In the genomic region with DNA sequence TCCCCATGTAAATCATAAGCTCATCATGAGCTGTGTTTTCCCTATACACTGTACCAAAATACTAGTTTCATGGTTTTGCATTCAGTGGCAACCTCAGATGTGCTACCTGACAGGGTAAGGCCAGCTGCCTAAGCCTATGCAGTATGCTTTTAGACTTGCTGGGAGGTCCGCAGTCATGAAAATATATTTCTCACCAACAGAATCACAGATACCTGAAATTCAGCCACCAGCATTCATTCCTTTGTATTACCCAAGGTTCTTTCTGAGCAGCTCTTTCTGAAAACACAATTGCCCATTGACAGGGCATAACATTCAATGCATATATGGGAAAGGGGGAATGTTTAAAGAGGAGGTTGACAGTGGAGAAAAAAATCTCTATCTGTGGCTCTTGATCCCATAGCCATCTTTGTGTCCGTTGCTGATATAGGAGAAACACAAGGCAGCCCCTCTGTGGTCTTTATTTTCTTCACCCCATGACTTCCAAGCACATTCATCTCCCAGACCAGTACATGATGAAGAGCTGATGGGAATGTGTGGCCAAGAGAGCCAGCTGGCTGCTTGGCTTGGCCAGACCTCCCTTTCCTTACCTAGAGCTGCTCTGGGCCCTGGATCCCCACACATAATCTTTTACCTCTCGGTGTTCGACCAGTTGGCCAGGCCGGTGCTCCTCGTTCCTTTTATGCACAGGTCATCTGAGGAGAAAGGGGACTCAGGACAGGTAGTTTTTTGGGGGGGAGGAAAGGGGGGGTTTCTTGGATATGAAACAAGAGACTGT, we compare ENCODE assay signal across 9 cellular contexts.
"Had no signal": no experiment of that assay in that cellular context is flagged by ENCODE, and none has a peak within 500 bp of the region (broad histone marks: within the 10 kb centered on the region; RNA-seq: fewer than 3 reads in every experiment).

No MANE protein-coding gene starts in this region.

- H3K4me3 ChIP-seq: GM23248, K562 had no signal

- H3K27ac ChIP-seq: GM23248, HL-60 had no signal

- H2AFZ ChIP-seq: GM23248 had no signal

- DNase-seq: GM23248, GOT3, H9, HFFc6, IMR-90 had no signal

- H3K9ac ChIP-seq: GM23248 had no signal

- FAIRE-seq: H54, HepG2, K562 had no signal
